8 cellular contexts compared by ENCODE assay signal in genomic region chr2:205947621-205948495, GRCh38.
DNase-seq lines count a peak whose midpoint lies in the region; ATAC-seq and TF ChIP-seq lines count a peak whose summit lies in the region.

No MANE protein-coding gene starts in this region.

- peak overlapping the region; percentile 28 for H3K4me3 Mint-ChIP-seq in chondrocyte (ENCODE audit: unreplicated experiment)

- no peaks in the 10 kb centered on the region for H3K27me3 Mint-ChIP-seq in chondrocyte (ENCODE audit: low read depth)

- H3K4me3 ChIP-seq in AG09309 (ENCODE audit: control insufficient read depth, low read depth, low read length), result no peak overlapping the region
- no peak overlapping the region for H3K4me3 ChIP-seq in lower leg skin (ENCODE audit: low read depth, poor library complexity, severe bottlenecking)

- peaks cover 25% of the 10 kb centered on the region for H3K4me1 Mint-ChIP-seq in chondrocyte (ENCODE audit: low read depth)

- no peaks in the 10 kb centered on the region for H3K36me3 Mint-ChIP-seq in chondrocyte (ENCODE audit: low read depth)

- DNase-seq in AG09309 (ENCODE audit: low read depth), result peak; percentile 44
- peak; percentile 87 for DNase-seq in NCI-H2227 (lab: John Stamatoyannopoulos, UW; ENCODE audit: unreplicated experiment)
- peak; percentile 25 for DNase-seq in activated CD4-positive, alpha-beta T cell treated with anti-CD3 and anti-CD28 coated beads for 1 hour
- no peak for DNase-seq in chondrocyte (ENCODE audit: low spot score)
- DNase-seq in lower leg skin (ENCODE audit: low spot score in 2 of 2), result peak; percentile 58 to 91
- peak; percentile 4 to 17 (median 16) for DNase-seq in stimulated activated CD4-positive, alpha-beta T cell treated with anti-CD3 and anti-CD28 coated beads, TNF-alpha, amount 100 ng/mL, for 4 hours (ENCODE audit: low read depth in 3 of 3)

- intact Hi-C loops in lower leg skin (cut with DNase I; ENCODE audit: low total_unique reads), result no loop called here

- no peak for TF ChIP-seq POLR2A in lower leg skin (IDR thresholded peaks at IDR 0.05)

- H3K9me3 Mint-ChIP-seq in chondrocyte (ENCODE audit: low read depth), result peaks cover 11% of the 10 kb centered on the region

- ATAC-seq in GM18511 (IDR thresholded peaks at IDR 0.05; ENCODE audit: unreplicated experiment) (peak; percentile 94), HG02981 (IDR thresholded peaks at IDR 0.05; ENCODE audit: unreplicated experiment) (peak; percentile 93)

- WGBS in lower leg skin, 2 donors, result 18 to 20% methylated on average over 15 of the region's 15 CpGs

- TF ChIP-seq CTCF in AG09309 (IDR thresholded peaks at IDR 0.05; ENCODE audit: control insufficient read depth, insufficient read depth, low read depth, low read length, missing control alignments) (peak; percentile 94), chondrocyte (IDR thresholded peaks at IDR 0.05) (peak; percentile 99), lower leg skin (IDR thresholded peaks at IDR 0.05) (peak in 1 of 3 donors; percentile 72)

- H3K27ac Mint-ChIP-seq in chondrocyte (ENCODE audit: unreplicated experiment), result peak overlapping the region; percentile 55
